ENCODE assay signal across 7 cellular contexts in the genomic region with DNA sequence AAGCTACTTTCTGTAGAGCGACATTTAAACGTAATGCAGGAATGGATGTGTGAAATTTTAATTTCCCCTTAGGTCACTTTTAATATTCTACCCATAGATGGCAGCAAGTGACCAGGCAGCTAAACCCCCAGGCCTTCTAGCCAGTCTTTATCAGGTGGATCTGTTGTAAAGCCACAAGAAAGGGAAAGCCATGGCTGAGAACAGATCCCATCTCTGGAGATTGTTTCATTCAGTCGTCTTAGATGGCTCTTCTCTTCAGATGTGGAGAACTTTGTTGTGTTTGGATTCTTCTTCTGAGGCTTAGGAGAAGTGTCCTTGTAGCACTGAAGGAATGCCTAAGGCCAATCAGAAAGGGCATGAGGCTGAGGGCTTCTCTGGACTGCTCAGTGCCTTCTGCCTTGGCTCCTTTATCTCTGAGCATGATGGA. TPM values are rescaled to one million over a fixed set of nuclear protein-coding genes. Genes with fewer than 3 reads are reported as not detected.
A peak's percentile ranks its signal among the peaks of the same experiment; 100 is the strongest.
DNase-seq lines count a peak whose midpoint lies in the region; ATAC-seq and TF ChIP-seq lines count a peak whose summit lies in the region.

No MANE protein-coding gene starts in this region.

- H4K5ac ChIP-seq in IMR-90 (ENCODE audit: low read depth, low read length): no peak overlapping the region

- no peaks in the 10 kb centered on the region for H4K20me1 ChIP-seq in IMR-90 (ENCODE audit: insufficient read depth, low read length)

- no peak overlapping the region for H3K27ac ChIP-seq in IMR-90 (ENCODE audit: insufficient read depth, low read length)

- TF ChIP-seq CTCF in IMR-90 (conservative IDR thresholded peaks at IDR 0.05; ENCODE audit: low read depth, low read length): peak; percentile 94
- peak; percentile 77 for TF ChIP-seq CTCF in fibroblast of the aortic adventitia (IDR thresholded peaks at IDR 0.05; ENCODE audit: insufficient read depth, low read length)

- H3K4me2 ChIP-seq in IMR-90 (ENCODE audit: low read depth, low read length): no peak overlapping the region

- BruUV-seq in IMR-90 (replicated peaks; lab: Mats Ljungman, UMichigan): no TSS peak

- H3K27ac Mint-ChIP-seq in activated T-cell treated with anti-CD3 and anti-CD28 coated beads, Interleukin-2, amount 50 U/mL, for 72 hours: no peak overlapping the region

- peak; percentile 94 for ATAC-seq in IMR-90 (ENCODE audit: low read depth)
- ATAC-seq in activated T-cell treated with anti-CD3 and anti-CD28 coated beads, Interleukin-2, amount 50 U/mL, for 72 hours (replicated peaks in 1 of 2): peak; percentile 74 to 75
- ATAC-seq in GM19452 (IDR thresholded peaks at IDR 0.05; ENCODE audit: unreplicated experiment): no peak

- H3K9ac ChIP-seq in IMR-90 (ENCODE audit: low read depth, low read length): no peak overlapping the region

- no peak overlapping the region for H2BK120ac ChIP-seq in IMR-90 (ENCODE audit: low read depth, low read length)

- no peaks in the 10 kb centered on the region for H3K36me3 ChIP-seq in IMR-90 (ENCODE audit: control insufficient read depth, insufficient read depth, low read length)

- in situ Hi-C loops in IMR-90 (cut with MboI; ENCODE audit: low sequenced_read_pairs): loop anchor here (5.0 to 25.0 kb wide), 2 partner anchors 233 to 1478 kb away; no protein-coding TSS in a partner anchor

- H4K8ac ChIP-seq in IMR-90 (ENCODE audit: low read depth in 2 of 2, low read length in 2 of 2): no peak overlapping the region

- peaks cover 11% of the 10 kb centered on the region for H3K27me3 ChIP-seq in IMR-90 (ENCODE audit: control insufficient read depth, insufficient read depth, low read length)

- no peak overlapping the region for H3K56ac ChIP-seq in IMR-90 (ENCODE audit: extremely low read depth, insufficient read depth, low read length)

- H3K4me1 Mint-ChIP-seq in activated T-cell treated with anti-CD3 and anti-CD28 coated beads, Interleukin-2, amount 50 U/mL, for 72 hours (ENCODE audit: low read depth): peaks cover 8% of the 10 kb centered on the region

- H3K9me3 Mint-ChIP-seq in activated T-cell treated with anti-CD3 and anti-CD28 coated beads, Interleukin-2, amount 50 U/mL, for 72 hours: no peaks in the 10 kb centered on the region

- H3K4me3 Mint-ChIP-seq in activated T-cell treated with anti-CD3 and anti-CD28 coated beads, Interleukin-2, amount 50 U/mL, for 72 hours: no peak overlapping the region

- dilution Hi-C loops in IMR-90 (cut with HindIII; ENCODE audit: low sequenced_read_pairs, unreplicated experiment): no loop called here

- no peak overlapping the region for H2AK9ac ChIP-seq in IMR-90 (replicated peaks; ENCODE audit: low read depth, low read length, poor library complexity)

- no peaks in the 10 kb centered on the region for H3K79me1 ChIP-seq in IMR-90 (ENCODE audit: low read depth in 1 of 2, low read length in 2 of 2)

- no peak overlapping the region for H2BK20ac ChIP-seq in IMR-90 (ENCODE audit: low read depth, low read length)

- H2AFZ ChIP-seq in IMR-90 (replicated peaks; ENCODE audit: low read length, poor library complexity): no peak overlapping the region

- TF ChIP-seq RAD21 in IMR-90 (IDR thresholded peaks at IDR 0.05; ENCODE audit: low read length): peak; percentile 98

- no peak overlapping the region for H2BK15ac ChIP-seq in IMR-90 (ENCODE audit: low read depth, low read length)

- H3K27me3 Mint-ChIP-seq in activated T-cell treated with anti-CD3 and anti-CD28 coated beads, Interleukin-2, amount 50 U/mL, for 72 hours (ENCODE audit: low read depth): peaks cover 64% of the 10 kb centered on the region

- no peak overlapping the region for H2AK5ac ChIP-seq in IMR-90 (ENCODE audit: low read depth, low read length)

- H3K4me3 ChIP-seq in IMR-90 (ENCODE audit: insufficient read depth, low read depth, low read length) (no peak overlapping the region), fibroblast of the aortic adventitia (ENCODE audit: low read depth, low read length) (no peak overlapping the region)

- no peaks in the 10 kb centered on the region for H3K9me1 ChIP-seq in IMR-90 (ENCODE audit: insufficient read depth, low read length)

- no peaks in the 10 kb centered on the region for H3K36me3 Mint-ChIP-seq in activated T-cell treated with anti-CD3 and anti-CD28 coated beads, Interleukin-2, amount 50 U/mL, for 72 hours (ENCODE audit: insufficient read depth in 2 of 2)

- intact Hi-C loops in IMR-90 (cut with micrococcal nuclease): loop anchor here (1.0 to 5.0 kb wide), 4 partner anchors 137 to 303 kb away; no protein-coding TSS in a partner anchor

- CTCF ChIA-PET in IMR-90 (lab: Yijun Ruan, JAX): interaction anchor here (0.7 to 7.5 kb wide), 16 partner anchors 14 to 238 kb away, joined by 3 to 88 read pairs (median 4); no protein-coding TSS in a partner anchor

- no peak overlapping the region for H3K18ac ChIP-seq in IMR-90 (ENCODE audit: low read depth, low read length)

- no peak overlapping the region for H3K4ac ChIP-seq in IMR-90 (ENCODE audit: low read depth, low read length)

- no peak overlapping the region for H3K23ac ChIP-seq in IMR-90 (ENCODE audit: low read depth, low read length)

- DNase-seq in GDM1 (lab: John Stamatoyannopoulos, UW) (peak; percentile 20), IMR-90 (peak; percentile 74), NOMO-1 treated with dmso at 0.1 percent for 144 hours (lab: John Stamatoyannopoulos, UW; ENCODE audit: unreplicated experiment) (peak; percentile 25), fibroblast of the aortic adventitia (ENCODE audit: low read depth) (peak; percentile 81), non-pigmented ciliary epithelial cell (ENCODE audit: low read depth) (peak; percentile 55)
- peak; percentile 46 for DNase-seq in activated T-cell treated with anti-CD3 and anti-CD28 coated beads, Interleukin-2, amount 50 U/mL, for 72 hours

- POLR2A ChIA-PET in IMR-90 (lab: Charles Lee; ENCODE audit: unreplicated experiment): no interaction called here

- no CpG with 5 or more reads among the region's 3 CpGs for WGBS in IMR-90 (ENCODE audit: extremely low coverage in 2 of 2, insufficient read length in 1 of 2), 2 experiments

- no peaks in the 10 kb centered on the region for H3K4me1 ChIP-seq in IMR-90 (ENCODE audit: control insufficient read depth, insufficient read depth, low read length)

- H3K14ac ChIP-seq in IMR-90 (replicated peaks; ENCODE audit: low read depth, low read length): no peak overlapping the region

- TF ChIP-seq POLR2A in IMR-90 (IDR thresholded peaks at IDR 0.05; ENCODE audit: low read depth, low read length): peak; percentile 53; the same call in 1 of the 2 replicates

- H4K91ac ChIP-seq in IMR-90 (ENCODE audit: insufficient read depth, low read depth, low read length): no peak overlapping the region

- no peaks in the 10 kb centered on the region for H3K9me3 ChIP-seq in IMR-90 (ENCODE audit: control insufficient read depth, insufficient read depth, low read length)

- H2BK5ac ChIP-seq in IMR-90 (ENCODE audit: low read depth, low read length, poor library complexity, severe bottlenecking): no peak overlapping the region

TF ChIP-seq in IMR-90, 13 proteins besides CTCF, POLR2A, EP300 and RAD21:
- TF ChIP-seq MXI1 (IDR thresholded peaks at IDR 0.05; ENCODE audit: borderline replicate concordance, low read depth, low read length) (no peak), CEBPB (IDR thresholded peaks at IDR 0.05; ENCODE audit: low read depth, low read length) (no peak), SMC3 (IDR thresholded peaks at IDR 0.05; ENCODE audit: low read depth, low read length) (peak; percentile 86)
TF ChIP-seq in IMR-90: peak in this region for 1.

RNA-seq across cellular contexts. Expression of gene RNF182, which starts 15.8 kb away (rescaled TPM):
- total RNA-seq in IMR-90 (2012; rRNA removed) (6.4 and 9.1 TPM in 2 replicates), fibroblast of the aortic adventitia (ENCODE audit: low replicate concordance) (0.74 and 2.9 TPM in 2 replicates)
- 3.0 and 4.1 TPM in 2 replicates for polyA plus RNA-seq in IMR-90 (2012; rRNA removed)
- 1.5 and 3.6 TPM in 2 replicates for polyA plus RNA-seq in IMR-90 (2012; cell fraction: cytosol; rRNA removed)
- polyA plus RNA-seq in IMR-90 (2012; cell fraction: nucleus; rRNA removed; ENCODE audit: low replicate concordance): 0.94 and 4.0 TPM in 2 replicates
- total RNA-seq in activated T-cell treated with anti-CD3 and anti-CD28 coated beads, Interleukin-2, amount 50 U/mL, for 72 hours: not detected

Comparison
In these comparisons a context has a peak if more than half of its experiments do, and no peak if none do; other contexts are left out.
1. DNase-seq: peak in every context shown above with its lines; median percentile 81 in fibroblast of the aortic adventitia; 74 in IMR-90; 55 in non-pigmented ciliary epithelial cell; 46 in activated T-cell treated with anti-CD3 and anti-CD28 coated beads, Interleukin-2, amount 50 U/mL, for 72 hours; 25 in NOMO-1 treated with dmso at 0.1 percent for 144 hours; 20 in GDM1.